In the genomic region with DNA sequence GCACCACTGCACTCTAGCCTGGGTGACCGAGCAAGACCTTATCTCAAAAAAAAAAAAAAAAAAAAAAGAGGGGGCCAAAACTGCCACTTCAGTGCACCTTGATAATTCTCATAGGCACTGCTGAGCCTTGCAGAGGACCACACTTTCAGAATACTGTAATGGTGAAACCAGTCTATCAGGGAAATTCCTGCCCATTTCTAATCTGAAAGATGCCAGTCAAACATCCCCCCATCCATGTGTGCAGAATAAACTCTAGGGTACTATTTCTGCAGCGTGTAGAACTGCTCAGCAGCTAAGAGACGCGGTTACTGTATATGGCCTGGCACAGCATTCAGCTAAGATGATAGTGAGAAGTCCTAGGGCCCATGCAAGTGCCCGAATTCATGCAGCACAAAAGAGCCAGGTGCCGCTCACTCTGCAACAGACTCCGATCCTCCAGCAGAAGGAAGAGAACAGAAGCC, we compare ENCODE assay signal across 11 cellular contexts.
DNase-seq lines count a peak whose midpoint lies in the region; ATAC-seq and TF ChIP-seq lines count a peak whose summit lies in the region.
"Had no signal": no experiment of that assay in that cellular context is flagged by ENCODE, and none has a peak within 500 bp of the region (broad histone marks: within the 10 kb centered on the region; RNA-seq: fewer than 3 reads in every experiment).

No MANE protein-coding gene starts in this region.

- TF ChIP-seq POLR2A in erythroblast (IDR thresholded peaks at IDR 0.05; ENCODE audit: low read length) (no peak), GM18505 (IDR thresholded peaks at IDR 0.05; ENCODE audit: borderline replicate concordance, extremely low read depth, insufficient read depth, insufficient read length) (no peak)

- peaks cover 44 to 62% of the 10 kb centered on the region in 2 donors for H3K4me1 ChIP-seq in naive thymus-derived CD4-positive, alpha-beta T cell (ENCODE audit: control insufficient read depth in 2 of 2, insufficient read depth in 2 of 2, low read length in 2 of 2)
- H3K4me1 ChIP-seq in Caco-2: peaks cover 4% of the 10 kb centered on the region; the same call in 1 of the 2 replicates

- intact Hi-C loops in naive thymus-derived CD4-positive, alpha-beta T cell (cut with micrococcal nuclease): loop anchor here (1.0 to 2.0 kb wide), 2 partner anchors 8 to 14 kb away; no protein-coding TSS in a partner anchor
- intact Hi-C loops in Caco-2 (cut with micrococcal nuclease; ENCODE audit: unreplicated experiment): no loop called here

- peak overlapping the region; percentile 67 for H3K27ac Mint-ChIP-seq in T-helper 1 cell treated with Interleukin-12 subunit alpha and Interleukin-12 subunit beta and Interleukin-4 antibody, amounts not matched to agents 30 μg/mL and 1 μg/mL, for 36 hours
- peak overlapping the region; percentile 71 to 90 (median 76) for H3K27ac Mint-ChIP-seq in naive thymus-derived CD4-positive, alpha-beta T cell
- H3K27ac Mint-ChIP-seq in Caco-2 (ENCODE audit: unreplicated experiment): no peak overlapping the region

- CTCF ChIA-PET in naive thymus-derived CD4-positive, alpha-beta T cell (lab: Charles Lee): no interaction called here
- CTCF ChIA-PET in Caco-2 (lab: Charles Lee): no interaction called here

- H3K4me1 Mint-ChIP-seq in T-helper 1 cell treated with Interleukin-12 subunit alpha and Interleukin-12 subunit beta and Interleukin-4 antibody, amounts not matched to agents 30 μg/mL and 1 μg/mL, for 36 hours (ENCODE audit: low read depth): peaks cover 29% of the 10 kb centered on the region
- peaks cover 44 to 96% (median 85%) of the 10 kb centered on the region in 7 donors for H3K4me1 Mint-ChIP-seq in naive thymus-derived CD4-positive, alpha-beta T cell
- H3K4me1 Mint-ChIP-seq in Caco-2 (ENCODE audit: low read depth, unreplicated experiment): no peaks in the 10 kb centered on the region

- peak overlapping the region; percentile 52 for H3K4me3 Mint-ChIP-seq in T-helper 1 cell treated with Interleukin-12 subunit alpha and Interleukin-12 subunit beta and Interleukin-4 antibody, amounts not matched to agents 30 μg/mL and 1 μg/mL, for 36 hours
- peak overlapping the region; percentile 34 to 76 (median 66) for H3K4me3 Mint-ChIP-seq in naive thymus-derived CD4-positive, alpha-beta T cell
- no peak overlapping the region for H3K4me3 Mint-ChIP-seq in Caco-2 (ENCODE audit: unreplicated experiment)

- H3K36me3 ChIP-seq in naive thymus-derived CD4-positive, alpha-beta T cell (ENCODE audit: control insufficient read depth in 2 of 3, insufficient read depth in 3 of 3, low read length in 3 of 3): peaks cover 0 to 4% (median 0%) of the 10 kb centered on the region in 3 experiments
- H3K36me3 ChIP-seq in Caco-2 (ENCODE audit: control insufficient read depth, insufficient read depth, low read length): no peaks in the 10 kb centered on the region

- H3K27ac ChIP-seq in naive thymus-derived CD4-positive, alpha-beta T cell (ENCODE audit: low read depth, low read length): no peak overlapping the region
- H3K27ac ChIP-seq: 22Rv1 had no signal

- no peaks in the 10 kb centered on the region for H3K27me3 Mint-ChIP-seq in T-helper 1 cell treated with Interleukin-12 subunit alpha and Interleukin-12 subunit beta and Interleukin-4 antibody, amounts not matched to agents 30 μg/mL and 1 μg/mL, for 36 hours (ENCODE audit: low read depth)
- H3K27me3 Mint-ChIP-seq in naive thymus-derived CD4-positive, alpha-beta T cell: no peaks in the 10 kb centered on the region
- no peaks in the 10 kb centered on the region for H3K27me3 Mint-ChIP-seq in Caco-2 (ENCODE audit: insufficient read depth, unreplicated experiment)

- POLR2A ChIA-PET in naive thymus-derived CD4-positive, alpha-beta T cell (lab: Charles Lee): no interaction called here
- POLR2A ChIA-PET in Caco-2 (lab: Charles Lee): no interaction called here

- no peaks in the 10 kb centered on the region for H3K9me3 ChIP-seq in naive thymus-derived CD4-positive, alpha-beta T cell (ENCODE audit: control insufficient read depth in 2 of 3, low read length in 3 of 3)
- H3K9me3 ChIP-seq in Caco-2: no peaks in the 10 kb centered on the region; the same call in 1 of the 2 replicates

- peak; percentile 50 for ATAC-seq in GM21447 (IDR thresholded peaks at IDR 0.05; ENCODE audit: unreplicated experiment)
- peak; percentile 40 for ATAC-seq in HG03575 (IDR thresholded peaks at IDR 0.05; ENCODE audit: extremely low read depth, insufficient number of reproducible peaks, low FRiP score, unreplicated experiment)
- ATAC-seq in naive thymus-derived CD4-positive, alpha-beta T cell: peak; percentile 26
- ATAC-seq in GM18505 (IDR thresholded peaks at IDR 0.05; ENCODE audit: unreplicated experiment): no peak

- BruUV-seq in Caco-2 (replicated peaks; lab: Mats Ljungman, UMichigan): no TSS peak

- H3K4me3 ChIP-seq in naive thymus-derived CD4-positive, alpha-beta T cell (ENCODE audit: low read length): no peak overlapping the region
- H3K4me3 ChIP-seq in Caco-2 (ENCODE audit: low read depth, low read length): no peak overlapping the region

- DNase-seq in T-helper 1 cell (no peak), erythroblast (lab: John Stamatoyannopoulos, UW) (no peak), Caco-2 (no peak)
- DNase-seq in naive thymus-derived CD4-positive, alpha-beta T cell: no peak
- DNase-seq: activated effector memory CD4-positive, alpha-beta T cell treated with Interleukin-2 at 50 U/mL for 16 hours; hypothalamus had no signal

- H3K9me3 Mint-ChIP-seq in T-helper 1 cell treated with Interleukin-12 subunit alpha and Interleukin-12 subunit beta and Interleukin-4 antibody, amounts not matched to agents 30 μg/mL and 1 μg/mL, for 36 hours: peaks cover 12% of the 10 kb centered on the region
- H3K9me3 Mint-ChIP-seq in naive thymus-derived CD4-positive, alpha-beta T cell: peaks cover 0 to 4% (median 0%) of the 10 kb centered on the region in 11 donors
- H3K9me3 Mint-ChIP-seq in Caco-2 (ENCODE audit: unreplicated experiment): no peaks in the 10 kb centered on the region

- peaks cover 33% of the 10 kb centered on the region for H3K36me3 Mint-ChIP-seq in T-helper 1 cell treated with Interleukin-12 subunit alpha and Interleukin-12 subunit beta and Interleukin-4 antibody, amounts not matched to agents 30 μg/mL and 1 μg/mL, for 36 hours (ENCODE audit: low read depth)
- peaks cover 7 to 40% (median 30%) of the 10 kb centered on the region in 5 donors for H3K36me3 Mint-ChIP-seq in naive thymus-derived CD4-positive, alpha-beta T cell
- no peaks in the 10 kb centered on the region for H3K36me3 Mint-ChIP-seq in Caco-2 (ENCODE audit: insufficient read depth, unreplicated experiment)

- no peak for TF ChIP-seq CTCF in Caco-2 (IDR thresholded peaks at IDR 0.05; ENCODE audit: insufficient read depth in 1 of 2, low read depth in 1 of 2, low read length in 1 of 2, severe bottlenecking in 1 of 2, unreplicated experiment in 1 of 2)

- H3K27me3 ChIP-seq in naive thymus-derived CD4-positive, alpha-beta T cell (ENCODE audit: control insufficient read depth in 2 of 2, insufficient read depth in 2 of 2, low read length in 2 of 2): no peaks in the 10 kb centered on the region
- H3K27me3 ChIP-seq in Caco-2 (replicated peaks; ENCODE audit: control insufficient read depth, insufficient read depth, low read length): no peaks in the 10 kb centered on the region
